ENCODE assay signal across 8 cellular contexts in the genomic region with DNA sequence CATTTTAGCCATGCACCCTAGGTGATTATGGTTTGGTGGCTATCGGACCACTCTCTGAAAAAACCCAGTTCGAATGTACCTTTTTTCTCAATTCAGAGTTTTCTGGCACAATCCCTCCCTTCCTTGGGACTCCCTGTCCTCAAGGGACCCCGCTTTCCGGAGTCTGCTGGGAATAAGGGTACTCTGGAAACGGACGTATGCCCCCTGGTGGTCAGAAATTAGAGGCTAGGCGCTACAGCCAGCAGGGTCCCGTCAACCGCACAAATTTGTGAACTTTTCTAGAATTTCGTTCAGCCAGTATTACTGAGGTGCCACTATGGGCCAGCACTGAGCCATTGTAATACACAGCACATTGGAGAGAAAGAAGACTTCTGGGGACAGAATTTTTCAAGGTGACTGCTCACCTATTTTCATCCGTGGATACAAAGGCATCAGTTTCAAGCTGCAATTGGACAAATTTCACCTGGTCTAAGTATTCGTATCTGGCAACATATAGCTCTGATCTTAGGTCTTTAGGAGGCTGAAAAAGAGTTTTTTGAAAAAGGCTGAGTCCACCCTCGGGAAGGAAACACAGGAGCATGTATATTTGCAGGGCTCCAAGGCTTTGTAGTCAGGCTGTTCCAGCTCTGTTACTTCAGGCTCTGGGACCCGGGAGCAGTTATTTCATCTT. TPM values are rescaled to one million over a fixed set of nuclear protein-coding genes. Genes with fewer than 3 reads are reported as not detected.
DNase-seq lines count a peak whose midpoint lies in the region; ATAC-seq lines count a peak whose summit lies in the region.

No MANE protein-coding gene starts in this region.

- POLR2A ChIA-PET in naive thymus-derived CD8-positive, alpha-beta T cell (lab: Charles Lee): interaction anchor here (1.3 to 2.0 kb wide), 2 partner anchors 71 to 95 kb away, joined by 4 to 15 read pairs; no protein-coding TSS in a partner anchor

- ATAC-seq in esophagus mucosa (peak; percentile 54), HG02588 (IDR thresholded peaks at IDR 0.05; ENCODE audit: unreplicated experiment) (no peak)
- ATAC-seq in naive thymus-derived CD8-positive, alpha-beta T cell: peak; percentile 99
- ATAC-seq in stimulated activated effector memory CD8-positive, alpha-beta T cell treated with anti-CD3 and anti-CD28 coated beads, Interleukin-12 subunit alpha, Interleukin-12 subunit beta, amount 100 ng/mL, for 72 hours: peak; percentile 84

- H3K27ac Mint-ChIP-seq in naive thymus-derived CD8-positive, alpha-beta T cell: no peak overlapping the region
- no peak overlapping the region for H3K27ac Mint-ChIP-seq in stimulated activated effector memory CD8-positive, alpha-beta T cell treated with anti-CD3 and anti-CD28 coated beads, Interleukin-12 subunit alpha, Interleukin-12 subunit beta, amount 100 ng/mL, for 72 hours

- H3K4me1 Mint-ChIP-seq in naive thymus-derived CD8-positive, alpha-beta T cell: peaks cover 6 to 8% (median 7%) of the 10 kb centered on the region in 4 donors
- H3K4me1 Mint-ChIP-seq in stimulated activated effector memory CD8-positive, alpha-beta T cell treated with anti-CD3 and anti-CD28 coated beads, Interleukin-12 subunit alpha, Interleukin-12 subunit beta, amount 100 ng/mL, for 72 hours: peaks cover 6% of the 10 kb centered on the region

- no peaks in the 10 kb centered on the region for H3K27me3 Mint-ChIP-seq in naive thymus-derived CD8-positive, alpha-beta T cell

- DNase-seq in EL (peak; percentile 85), HT-29 (ENCODE audit: low spot score) (peak; percentile 85), OCI-M1 (lab: John Stamatoyannopoulos, UW) (peak; percentile 96), activated T-cell treated with anti-CD3 and anti-CD28 coated beads for 24 hours (ENCODE audit: low read depth) (peak; percentile 60)
- peak; percentile 44 to 85 (median 66) for DNase-seq in naive thymus-derived CD8-positive, alpha-beta T cell
- DNase-seq in stimulated activated effector memory CD8-positive, alpha-beta T cell treated with anti-CD3 and anti-CD28 coated beads, Interleukin-12 subunit alpha, Interleukin-12 subunit beta, amount 100 ng/mL, for 72 hours (ENCODE audit: low spot score in 2 of 2): peak; percentile 63 to 86

- no peaks in the 10 kb centered on the region for H3K36me3 Mint-ChIP-seq in naive thymus-derived CD8-positive, alpha-beta T cell
- no peaks in the 10 kb centered on the region for H3K36me3 Mint-ChIP-seq in stimulated activated effector memory CD8-positive, alpha-beta T cell treated with anti-CD3 and anti-CD28 coated beads, Interleukin-12 subunit alpha, Interleukin-12 subunit beta, amount 100 ng/mL, for 72 hours

- H3K4me3 Mint-ChIP-seq in naive thymus-derived CD8-positive, alpha-beta T cell: peak overlapping the region in 1 of 10 donors; percentile 29
- no peak overlapping the region for H3K4me3 Mint-ChIP-seq in stimulated activated effector memory CD8-positive, alpha-beta T cell treated with anti-CD3 and anti-CD28 coated beads, Interleukin-12 subunit alpha, Interleukin-12 subunit beta, amount 100 ng/mL, for 72 hours

- H3K9me3 Mint-ChIP-seq in naive thymus-derived CD8-positive, alpha-beta T cell: no peaks in the 10 kb centered on the region
- H3K9me3 Mint-ChIP-seq in stimulated activated effector memory CD8-positive, alpha-beta T cell treated with anti-CD3 and anti-CD28 coated beads, Interleukin-12 subunit alpha, Interleukin-12 subunit beta, amount 100 ng/mL, for 72 hours: no peaks in the 10 kb centered on the region

RNA-seq across cellular contexts. Expression of gene CRYBA1, which starts 27.1 kb away (rescaled TPM):
- not detected in 2 replicates for total RNA-seq in HT-29 (2014; rRNA removed; shearing (Covaris generic))
- not detected for total RNA-seq in esophagus mucosa
- not detected for total RNA-seq in naive thymus-derived CD8-positive, alpha-beta T cell
- polyA plus RNA-seq in naive thymus-derived CD8-positive, alpha-beta T cell: not detected

RNA-seq across cellular contexts. Expression of gene MYO18A, which starts 39.3 kb away (rescaled TPM):
- total RNA-seq in HT-29 (2014; rRNA removed; shearing (Covaris generic)): 105 and 108 TPM in 2 replicates
- total RNA-seq in esophagus mucosa: 51.7 TPM
- total RNA-seq in naive thymus-derived CD8-positive, alpha-beta T cell: 10 to 100 TPM; 63.6 to 69.3 TPM
- polyA plus RNA-seq in naive thymus-derived CD8-positive, alpha-beta T cell: 10 to 100 TPM in 1 of 3 donors, 1 to 10 TPM in 2; 4.6 to 12.6 (median 5.9) TPM
